ENCODE assay signal across 10 cellular contexts in the genomic region with DNA sequence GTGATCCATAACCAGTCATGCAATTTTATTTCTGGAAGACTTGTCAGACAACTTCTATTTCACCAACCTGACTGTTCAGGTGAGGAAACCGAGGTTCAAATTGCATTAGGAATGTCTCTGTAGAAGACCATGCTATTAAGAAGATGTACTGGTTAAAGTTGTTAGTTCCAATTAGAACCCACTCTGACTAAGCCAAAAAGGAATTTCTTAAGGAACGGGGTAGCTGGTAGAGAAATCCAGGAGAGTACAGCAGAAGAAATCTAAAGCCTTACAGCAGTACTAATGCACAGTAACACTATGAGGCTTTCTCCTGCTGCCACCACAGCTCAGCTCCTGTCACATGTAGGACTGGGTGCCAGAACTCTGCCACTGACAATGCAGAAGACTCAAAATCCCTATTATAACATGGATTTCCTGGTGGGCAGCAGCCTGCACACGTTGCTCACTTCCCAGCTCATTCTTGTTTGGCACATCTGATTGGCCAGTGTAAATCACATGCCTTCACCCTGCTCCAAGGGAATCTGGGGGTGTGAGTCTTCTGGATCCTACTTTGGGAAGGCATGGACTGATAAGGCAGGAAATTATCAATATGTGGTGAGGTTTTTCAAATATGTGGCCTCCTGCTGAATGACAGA. TPM values are rescaled to one million over a fixed set of nuclear protein-coding genes. Genes with fewer than 3 reads are reported as not detected.
DNase-seq lines count a peak whose midpoint lies in the region; ATAC-seq and TF ChIP-seq lines count a peak whose summit lies in the region.
"Had no signal": no experiment of that assay in that cellular context is flagged by ENCODE, and none has a peak within 500 bp of the region (broad histone marks: within the 10 kb centered on the region; RNA-seq: fewer than 3 reads in every experiment).

No MANE protein-coding gene starts in this region.

- TF ChIP-seq POLR2A in sigmoid colon (IDR thresholded peaks at IDR 0.05): no peak

- in situ Hi-C loops in SK-MEL-5 (cut with HindIII; ENCODE audit: low pct_unique_long_range_greater_than_20kb, low sequenced_read_pairs): no loop called here

- no peak for TF ChIP-seq EP300 in sigmoid colon (IDR thresholded peaks at IDR 0.05)

- peak; percentile 54 for DNase-seq in EL
- peak; percentile 48 for DNase-seq in SK-MEL-5 (ENCODE audit: low read depth, low spot score)
- peak; percentile 40 for DNase-seq in fibroblast of pulmonary artery (ENCODE audit: low read depth)
- DNase-seq in sigmoid colon: no peak
- no peak for DNase-seq in NCI-H2196 (lab: John Stamatoyannopoulos, UW; ENCODE audit: unreplicated experiment)
- DNase-seq in NCI-H2081 treated with DMSO at 0.1 percent for 48 hours (lab: John Stamatoyannopoulos, UW): no peak
- DNase-seq in activated effector memory CD4-positive, alpha-beta T cell treated with anti-CD3 and anti-CD28 coated beads, Interleukin-2, amount 50 U/mL, for 16 hours: no peak
- DNase-seq: DMS79 had no signal

- peaks cover 0 to 36% (median 0%) of the 10 kb centered on the region in 4 donors for H3K36me3 ChIP-seq in sigmoid colon

- ATAC-seq in GM21447 (IDR thresholded peaks at IDR 0.05; ENCODE audit: unreplicated experiment): no peak

- intact Hi-C loops in sigmoid colon (cut with DNase I): no loop called here

- H3K27me3 ChIP-seq in sigmoid colon: no peaks in the 10 kb centered on the region

- 76 to 81% methylated on average over 3 of the region's 3 CpGs for WGBS in sigmoid colon, 2 donors

- peak overlapping the region in 3 of 4 donors; percentile 3 to 17 (median 10) for H3K27ac ChIP-seq in sigmoid colon
- H3K27ac ChIP-seq: coronary artery had no signal

- H3K9me3 ChIP-seq in sigmoid colon: no peaks in the 10 kb centered on the region

- H3K4me1 ChIP-seq in sigmoid colon: peaks cover 0 to 27% (median 16%) of the 10 kb centered on the region in 4 donors

- no peak overlapping the region for H3K4me3 ChIP-seq in fibroblast of pulmonary artery (replicated peaks; ENCODE audit: low read depth, low read length)
- H3K4me3 ChIP-seq in sigmoid colon: no peak overlapping the region
- H3K4me3 ChIP-seq: coronary artery had no signal

- TF ChIP-seq CTCF in fibroblast of pulmonary artery (IDR thresholded peaks at IDR 0.05; ENCODE audit: low read length, missing control alignments): no peak
- no peak for TF ChIP-seq CTCF in sigmoid colon (IDR thresholded peaks at IDR 0.05)

RNA-seq across cellular contexts. Expression of gene CAST, which starts 37.1 kb away (rescaled TPM):
- total RNA-seq in SK-MEL-5 (2014; rRNA removed; shearing (Covaris generic)): 283 and 285 TPM in 2 replicates
- polyA plus RNA-seq in SK-MEL-5 (2015; cell fraction: cytosol; rRNA removed): 163 and 188 TPM in 2 replicates
- polyA plus RNA-seq in SK-MEL-5 (2015; cell fraction: nucleus; rRNA removed): 228 and 244 TPM in 2 replicates
- total RNA-seq in sigmoid colon: 100 to 1,000 TPM; 225 to 348 (median 247) TPM
- polyA plus RNA-seq in sigmoid colon: 100 to 1,000 TPM; 138 to 151 (median 147) TPM

Comparison
In these comparisons a context has a peak if more than half of its experiments do, and no peak if none do; other contexts are left out.
1. DNase-seq: peak in EL (single experiment), SK-MEL-5 (single experiment) and fibroblast of pulmonary artery (single experiment); none in sigmoid colon (single experiment), NCI-H2196 (single experiment), NCI-H2081 treated with DMSO at 0.1 percent for 48 hours (single experiment) and activated effector memory CD4-positive, alpha-beta T cell treated with anti-CD3 and anti-CD28 coated beads, Interleukin-2, amount 50 U/mL, for 16 hours (single experiment).